In genomic region chr3:14331273-14331672, GRCh38 we compare ENCODE assay signal across 31 cellular contexts.
"Had no signal": no experiment of that assay in that cellular context is flagged by ENCODE, and none has a peak within 500 bp of the region (broad histone marks: within the 10 kb centered on the region; RNA-seq: fewer than 3 reads in every experiment).

No MANE protein-coding gene starts in this region.

- H3K4me3 ChIP-seq: ascending aorta, esophagus muscularis mucosa, heart right ventricle, left lung, lung, prostate gland, sigmoid colon, smooth muscle cell, uterus had no signal

- H3K9me3 Mint-ChIP-seq: activated naive CD4-positive, alpha-beta T cell treated with anti-CD3 and anti-CD28 coated beads for 36 hours; activated naive CD8-positive, alpha-beta T cell treated with anti-CD3 and anti-CD28 coated beads for 36 hours; activated T-helper 1 cell treated with anti-CD3 and anti-CD28 coated beads, Interleukin-12 subunit alpha, Interleukin-12 subunit beta, Interleukin-2, Interleukin-4 antibody, amounts not matched to agents 30 ng/mL and 10 ng/mL and 1 ng/mL, durations not matched to agents 14 hours and 24 hours and 36 hours; T-helper 1 cell treated with Interleukin-12 subunit alpha and Interleukin-12 subunit beta and Interleukin-4 antibody, amounts not matched to agents 30 μg/mL and 1 μg/mL, for 36 hours had no signal

- H3K9me3 ChIP-seq: ascending aorta, esophagus muscularis mucosa, heart right ventricle, left lung, neutrophil, prostate gland, sigmoid colon, uterus had no signal

- H3K36me3 Mint-ChIP-seq: activated naive CD8-positive, alpha-beta T cell treated with anti-CD3 and anti-CD28 coated beads for 36 hours; stimulated activated naive B cell treated with anti-CD40 and anti-IgM and Interleukin-4, amounts not matched to agents 10 μg/mL and 1 μg/mL and 100 μg/mL, for 72 hours had no signal

- H3K4me2 ChIP-seq: smooth muscle cell had no signal

- H3K36me3 ChIP-seq: ascending aorta, esophagus muscularis mucosa, heart right ventricle, left lung, neutrophil, prostate gland, sigmoid colon, uterus, WERI-Rb-1 had no signal

- H3K27ac ChIP-seq: ascending aorta, esophagus muscularis mucosa, heart right ventricle, left lung, neutrophil, prostate gland, sigmoid colon, uterus, WERI-Rb-1 had no signal

- H3K4me1 ChIP-seq: ascending aorta, esophagus muscularis mucosa, prostate gland, sigmoid colon, uterus had no signal

- H3K4me1 Mint-ChIP-seq: activated naive CD8-positive, alpha-beta T cell treated with anti-CD3 and anti-CD28 coated beads for 36 hours; stimulated activated naive B cell treated with anti-CD40 and anti-IgM and Interleukin-4, amounts not matched to agents 10 μg/mL and 1 μg/mL and 100 μg/mL, for 72 hours had no signal

- H3K27me3 ChIP-seq: ascending aorta, left lung, neutrophil, sigmoid colon, uterus had no signal

- H3K4me3 Mint-ChIP-seq: activated naive CD4-positive, alpha-beta T cell treated with anti-CD3 and anti-CD28 coated beads for 36 hours; activated naive CD8-positive, alpha-beta T cell treated with anti-CD3 and anti-CD28 coated beads for 36 hours; activated T-helper 1 cell treated with anti-CD3 and anti-CD28 coated beads, Interleukin-12 subunit alpha, Interleukin-12 subunit beta, Interleukin-2, Interleukin-4 antibody, amounts not matched to agents 30 ng/mL and 10 ng/mL and 1 ng/mL, durations not matched to agents 14 hours and 24 hours and 36 hours; nephron; stimulated activated naive B cell treated with anti-CD40 and anti-IgM and Interleukin-4, amounts not matched to agents 10 μg/mL and 1 μg/mL and 100 μg/mL, for 72 hours; T-helper 1 cell treated with Interleukin-12 subunit alpha and Interleukin-12 subunit beta and Interleukin-4 antibody, amounts not matched to agents 30 μg/mL and 1 μg/mL, for 36 hours had no signal

- H3K27ac Mint-ChIP-seq: activated naive CD4-positive, alpha-beta T cell treated with anti-CD3 and anti-CD28 coated beads for 36 hours; activated naive CD8-positive, alpha-beta T cell treated with anti-CD3 and anti-CD28 coated beads for 36 hours; activated T-helper 1 cell treated with anti-CD3 and anti-CD28 coated beads, Interleukin-12 subunit alpha, Interleukin-12 subunit beta, Interleukin-2, Interleukin-4 antibody, amounts not matched to agents 30 ng/mL and 10 ng/mL and 1 ng/mL, durations not matched to agents 14 hours and 24 hours and 36 hours; stimulated activated naive B cell treated with anti-CD40 and anti-IgM and Interleukin-4, amounts not matched to agents 10 μg/mL and 1 μg/mL and 100 μg/mL, for 72 hours; T-helper 1 cell treated with Interleukin-12 subunit alpha and Interleukin-12 subunit beta and Interleukin-4 antibody, amounts not matched to agents 30 μg/mL and 1 μg/mL, for 36 hours had no signal

- DNase-seq: activated CD4-positive, alpha-beta T cell treated with anti-CD3 and anti-CD28 coated beads for 48 hours; activated CD4-positive, alpha-beta T cell treated with anti-CD3 and anti-CD28 coated beads, Interleukin-2, amount 50 U/mL, for 48 hours; activated CD8-positive, alpha-beta memory T cell treated with anti-CD3 and anti-CD28 coated beads, Interleukin-2, amount 50 U/mL, for 4 hours; activated effector memory CD4-positive, alpha-beta T cell treated with anti-CD3 and anti-CD28 coated beads, Interleukin-2, amount 50 U/mL, for 16 hours; activated naive CD4-positive, alpha-beta T cell treated with anti-CD3 and anti-CD28 coated beads for 36 hours; activated naive CD8-positive, alpha-beta T cell treated with anti-CD3 and anti-CD28 coated beads for 36 hours; activated T-cell treated with anti-CD3 and anti-CD28 coated beads, Interleukin-2, amount 50 U/mL, for 1 hour; caudate nucleus; foreskin melanocyte; heart right ventricle; kidney glomerular epithelial cell; left lung; mesendoderm; retina; sigmoid colon; stimulated activated CD4-positive, alpha-beta T cell treated with anti-CD3 and anti-CD28 coated beads, Interleukin-15, amount 100 ng/mL, for 24 hours; stimulated activated CD4-positive, alpha-beta T cell treated with anti-CD3 and anti-CD28 coated beads, Interleukin-2, amount 100 ng/mL, for 24 hours; stimulated activated naive B cell treated with anti-CD40 and anti-IgM and Interleukin-4, amounts not matched to agents 10 μg/mL and 1 μg/mL and 100 μg/mL, for 72 hours; T-helper 9 cell; trophoblast cell; uterus; WERI-Rb-1 had no signal
